Comparison of ENCODE assay signal across 8 cellular contexts in the genomic region with DNA sequence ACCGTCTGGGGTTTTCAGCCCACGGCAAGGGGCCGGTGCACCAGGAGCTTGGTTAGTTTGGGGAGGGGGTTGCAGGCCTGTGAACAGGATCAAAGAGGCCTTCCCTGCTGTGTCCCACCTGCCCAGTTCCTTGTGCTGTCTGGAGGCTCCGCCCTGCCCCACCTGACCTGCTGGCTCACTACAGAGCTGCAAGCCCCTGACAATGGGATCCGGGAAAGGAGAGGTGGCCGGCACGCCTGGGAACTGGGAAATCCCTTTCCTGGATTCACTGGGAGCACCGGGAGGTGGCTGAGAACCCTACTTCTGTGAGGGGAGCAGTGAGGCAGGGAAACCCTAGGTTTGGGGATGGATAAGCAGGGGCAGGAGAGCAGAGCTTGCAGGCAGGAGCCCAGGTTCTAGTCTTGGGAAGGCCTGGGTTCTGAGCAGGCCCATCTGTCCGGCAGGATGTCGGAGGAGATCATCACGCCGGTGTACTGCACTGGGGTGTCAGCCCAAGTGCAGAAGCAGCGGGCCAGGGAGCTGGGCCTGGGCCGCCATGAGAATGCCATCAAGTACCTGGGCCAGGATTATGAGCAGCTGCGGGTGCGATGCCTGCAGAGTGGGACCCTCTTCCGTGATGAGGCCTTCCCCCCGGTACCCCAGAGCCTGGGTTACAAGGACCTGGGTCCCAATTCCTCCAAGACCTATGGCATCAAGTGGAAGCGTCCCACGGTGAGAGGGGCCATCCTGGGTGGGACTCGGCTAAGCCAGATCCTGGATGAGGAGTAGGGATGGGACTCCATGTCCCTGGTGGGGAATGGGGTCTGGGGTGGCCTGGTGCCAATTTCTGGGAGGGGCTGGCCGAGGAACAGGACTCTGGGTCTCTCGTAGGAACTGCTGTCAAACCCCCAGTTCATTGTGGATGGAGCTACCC. TPM values are rescaled to one million over a fixed set of nuclear protein-coding genes. Genes with fewer than 3 reads are reported as not detected.
DNase-seq lines count a peak whose midpoint lies in the region; ATAC-seq, FAIRE-seq and TF ChIP-seq lines count a peak whose summit lies in the region.

No MANE protein-coding gene starts in this region.

- H3K27me3 Mint-ChIP-seq in endothelial cell (ENCODE audit: unreplicated experiment) = peaks cover 11% of the 10 kb centered on the region

- no peak for FAIRE-seq in H54 (lab: Jason Lieb, UNC)

- H3K4me3 Mint-ChIP-seq in endothelial cell (ENCODE audit: unreplicated experiment) = peak overlapping the region; percentile 96

- peaks cover 26% of the 10 kb centered on the region for H3K4me1 ChIP-seq in muscle layer of colon (ENCODE audit: insufficient read depth, low read length)

- H3K9ac ChIP-seq in SK-N-MC (ENCODE audit: insufficient read length) (peak overlapping the region; percentile 90), muscle layer of colon (ENCODE audit: low read length) (peak overlapping the region; percentile 84)

- TF ChIP-seq POLR2A in H54 (IDR thresholded peaks at IDR 0.05; ENCODE audit: low read depth, low read length) = no peak

- no peak for ATAC-seq in HG03378 (IDR thresholded peaks at IDR 0.05; ENCODE audit: unreplicated experiment)

- peaks cover 10% of the 10 kb centered on the region for H3K4me1 Mint-ChIP-seq in endothelial cell (ENCODE audit: unreplicated experiment)

- DNase-seq in AG09309 (ENCODE audit: low read depth) (no peak), H54 (ENCODE audit: insufficient read length, low spot score) (peak; percentile 20), SK-N-MC (ENCODE audit: low read depth, low spot score) (no peak), endothelial cell (ENCODE audit: low spot score) (peak; percentile 35), activated gamma-delta T cell treated with Interleukin-2 at 50 U/mL for 16 hours (no peak)
- DNase-seq in NK-92 treated with Interleukin-12 subunit alpha and Interleukin-12 subunit beta, amount 100 ng/mL, for 24 hours (lab: John Stamatoyannopoulos, UW) = no peak

- peaks cover 14% of the 10 kb centered on the region for H3K36me3 Mint-ChIP-seq in endothelial cell (ENCODE audit: low read depth, unreplicated experiment)

- no peaks in the 10 kb centered on the region for H3K9me3 Mint-ChIP-seq in endothelial cell (ENCODE audit: unreplicated experiment)

- H3K36me3 ChIP-seq in SK-N-MC (ENCODE audit: insufficient read depth, low read length) (no peaks in the 10 kb centered on the region), muscle layer of colon (ENCODE audit: insufficient read depth, low read length) (peaks cover 19% of the 10 kb centered on the region)

- peak overlapping the region; percentile 99 for H3K4me3 ChIP-seq in AG09309 (ENCODE audit: control insufficient read depth, low read depth, low read length)
- peak overlapping the region; percentile 88 for H3K4me3 ChIP-seq in SK-N-MC
- H3K4me3 ChIP-seq in muscle layer of colon (ENCODE audit: low read depth in 1 of 2, low read length in 2 of 2) = peak overlapping the region; percentile 74 to 95

- no peaks in the 10 kb centered on the region for H3K9me3 ChIP-seq in SK-N-MC (ENCODE audit: low read depth, low read length)
- H3K9me3 ChIP-seq in muscle layer of colon (ENCODE audit: low read length) = no peaks in the 10 kb centered on the region

- no peak overlapping the region for H3K27ac ChIP-seq in SK-N-MC
- H3K27ac ChIP-seq in muscle layer of colon (ENCODE audit: low read depth, low read length) = peak overlapping the region; percentile 83

- H3K27ac Mint-ChIP-seq in endothelial cell (ENCODE audit: unreplicated experiment) = peak overlapping the region; percentile 45

- H3K27me3 ChIP-seq in muscle layer of colon (ENCODE audit: control insufficient read depth in 1 of 2, insufficient read depth in 2 of 2, low read length in 2 of 2) = no peaks in the 10 kb centered on the region

- TF ChIP-seq CTCF in AG09309 (IDR thresholded peaks at IDR 0.05; ENCODE audit: control insufficient read depth, insufficient read depth, low read depth, low read length, missing control alignments) = no peak
- TF ChIP-seq CTCF in endothelial cell (IDR thresholded peaks at IDR 0.05; ENCODE audit: unreplicated experiment) = no peak

RNA-seq across cellular contexts. Expression of a gene that starts 0.8 kb away (rescaled TPM):
- total RNA-seq in endothelial cell (ENCODE audit: unreplicated experiment) = 148 TPM

RNA-seq across cellular contexts. Expression of a gene that starts 12.5 kb away (rescaled TPM):
- total RNA-seq in endothelial cell (ENCODE audit: unreplicated experiment) = not detected

RNA-seq across cellular contexts. Expression of a gene that starts 48.2 kb away (rescaled TPM):
- total RNA-seq in endothelial cell (ENCODE audit: unreplicated experiment) = 32.2 TPM

Comparison
In these comparisons a context has a peak if more than half of its experiments do, and no peak if none do; other contexts are left out.
1. DNase-seq: peak in H54 (single experiment) and endothelial cell (single experiment); none in AG09309 (single experiment), SK-N-MC (single experiment), activated gamma-delta T cell treated with Interleukin-2 at 50 U/mL for 16 hours (single experiment) and NK-92 treated with Interleukin-12 subunit alpha and Interleukin-12 subunit beta, amount 100 ng/mL, for 24 hours (single experiment).
2. Peak in every context shown above with its lines, with median percentiles within 50 percentile points of each other: H3K4me3 ChIP-seq.